In genomic region chr2:201642579-201643215, GRCh38 we compare ENCODE assay signal across 1 cellular context.
TF ChIP-seq lines count a peak whose summit lies in the region.

No MANE protein-coding gene starts in this region.

TF ChIP-seq in HEK293, 187 proteins besides CTCF, POLR2A, EP300 and RAD21 (continued from another document and continues in another):
- TF ChIP-seq ZBTB11 (tag by site-specific recombination; conservative IDR thresholded peaks at IDR 0.05; ENCODE audit: low read depth) (peak; percentile 32; the same call in 1 of the 2 replicates), ZBTB48 (tag by site-specific recombination; IDR thresholded peaks at IDR 0.05) (peak; percentile 17; the same call in 1 of the 2 replicates), REPIN1 (tag by site-specific recombination; IDR thresholded peaks at IDR 0.05; ENCODE audit: low read depth) (no peak), SALL2 (tag by site-specific recombination; IDR thresholded peaks at IDR 0.05; ENCODE audit: borderline replicate concordance) (no peak), EGR2 (tag by site-specific recombination; IDR thresholded peaks at IDR 0.05; ENCODE audit: low read depth) (no peak), ZNF157 (tag by site-specific recombination; IDR thresholded peaks at IDR 0.05) (no peak), ZNF274 (IDR thresholded peaks at IDR 0.05; ENCODE audit: low read length) (no peak), ZNF274 (tag by site-specific recombination; IDR thresholded peaks at IDR 0.05; ENCODE audit: borderline replicate concordance) (no peak), ZNF610 (tag by site-specific recombination; IDR thresholded peaks at IDR 0.05; ENCODE audit: borderline replicate concordance) (no peak), YY1 (tag by site-specific recombination; IDR thresholded peaks at IDR 0.05) (no peak), ZNF677 (tag by site-specific recombination; IDR thresholded peaks at IDR 0.05) (no peak), ZNF48 (tag by site-specific recombination; IDR thresholded peaks at IDR 0.05) (no peak), ZSCAN30 (tag by site-specific recombination; IDR thresholded peaks at IDR 0.05) (no peak), ZNF518A (tag by site-specific recombination; conservative IDR thresholded peaks at IDR 0.05; ENCODE audit: low read depth) (no peak), ZNF302 (tag by site-specific recombination; IDR thresholded peaks at IDR 0.05; ENCODE audit: low read depth) (no peak), ZNF701 (tag by site-specific recombination; IDR thresholded peaks at IDR 0.05) (no peak), ZNF664 (tag by site-specific recombination; IDR thresholded peaks at IDR 0.05) (no peak), ZBTB21 (tag by site-specific recombination; IDR thresholded peaks at IDR 0.05) (no peak), ZNF510 (tag by site-specific recombination; IDR thresholded peaks at IDR 0.05; ENCODE audit: insufficient replicate concordance) (no peak), ZBTB1 (tag by site-specific recombination; IDR thresholded peaks at IDR 0.05) (peak; percentile 97), BCL11A (tag by site-specific recombination; IDR thresholded peaks at IDR 0.05; ENCODE audit: low read depth) (no peak), ZNF585B (tag by site-specific recombination; IDR thresholded peaks at IDR 0.05) (no peak), ZBTB8A (tag by site-specific recombination; IDR thresholded peaks at IDR 0.05) (peak; percentile 70), GLIS2 (tag by site-specific recombination; IDR thresholded peaks at IDR 0.05) (no peak), SCRT1 (tag by site-specific recombination; IDR thresholded peaks at IDR 0.05; ENCODE audit: borderline replicate concordance) (no peak), ZNF37A (tag by site-specific recombination; IDR thresholded peaks at IDR 0.05) (no peak), AEBP2 (tag by site-specific recombination; IDR thresholded peaks at IDR 0.05; ENCODE audit: borderline replicate concordance) (no peak), ZNF362 (tag by site-specific recombination; IDR thresholded peaks at IDR 0.05) (no peak), PBX3 (CRISPR knock-in tag; IDR thresholded peaks at IDR 0.05) (0 out of 2 replicates have a peak, but pooled peaks have one; percentile 58), ZNF324 (tag by site-specific recombination; IDR thresholded peaks at IDR 0.05) (no peak), ZFP3 (tag by site-specific recombination; IDR thresholded peaks at IDR 0.05; ENCODE audit: low read depth) (no peak), ZNF341 (tag by site-specific recombination; IDR thresholded peaks at IDR 0.05; ENCODE audit: low read depth) (peak; percentile 45), ZNF777 (tag by site-specific recombination; IDR thresholded peaks at IDR 0.05; ENCODE audit: borderline replicate concordance) (no peak), TSHZ1 (tag by site-specific recombination; IDR thresholded peaks at IDR 0.05; ENCODE audit: borderline replicate concordance) (no peak), ZNF112 (tag by site-specific recombination; IDR thresholded peaks at IDR 0.05) (no peak), ZNF146 (tag by site-specific recombination; IDR thresholded peaks at IDR 0.05) (no peak), PRDM4 (tag by site-specific recombination; IDR thresholded peaks at IDR 0.05) (no peak), ZNF148 (tag by site-specific recombination; IDR thresholded peaks at IDR 0.05; ENCODE audit: borderline replicate concordance) (no peak), ZNF138 (tag by site-specific recombination; IDR thresholded peaks at IDR 0.05; ENCODE audit: borderline replicate concordance) (no peak), ZNF837 (tag by site-specific recombination; IDR thresholded peaks at IDR 0.05) (no peak), ZNF423 (tag by site-specific recombination; IDR thresholded peaks at IDR 0.05) (no peak), ZNF548 (tag by site-specific recombination; IDR thresholded peaks at IDR 0.05) (no peak), SCRT2 (tag by site-specific recombination; IDR thresholded peaks at IDR 0.05) (no peak)
